15 cellular contexts compared by ENCODE assay signal in the genomic region with DNA sequence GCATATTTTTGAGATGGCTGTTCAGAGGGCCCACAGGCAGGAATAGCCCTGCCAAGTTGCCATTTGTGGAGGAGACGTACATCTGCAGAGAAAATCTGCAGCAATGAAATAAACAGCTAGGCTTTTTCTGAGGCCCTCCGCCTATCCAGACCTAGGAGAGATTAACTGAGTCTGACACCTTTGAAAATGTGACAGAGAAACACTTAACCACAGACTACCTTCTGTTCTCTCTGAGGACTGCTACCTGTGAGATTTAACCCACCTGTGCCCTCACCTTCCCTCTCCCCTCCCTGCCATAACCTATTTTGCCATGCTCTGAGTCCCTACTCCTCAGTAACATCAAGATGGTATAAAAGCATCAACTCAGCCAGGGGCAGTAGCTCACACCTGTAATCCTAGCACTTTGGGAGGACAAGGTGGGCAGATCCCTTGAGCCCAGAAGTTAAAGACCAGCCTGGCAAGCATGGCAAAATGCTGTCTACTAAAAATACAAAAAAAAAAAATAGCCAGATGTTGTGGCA.
"Had no signal": no experiment of that assay in that cellular context is flagged by ENCODE, and none has a peak within 500 bp of the region (broad histone marks: within the 10 kb centered on the region; RNA-seq: fewer than 3 reads in every experiment).

No MANE protein-coding gene starts in this region.

- H3K27me3 ChIP-seq: colonic mucosa, ovary, testis, uterus had no signal

- H3K4me1 ChIP-seq: colonic mucosa, uterus had no signal

- H3K9me3 Mint-ChIP-seq: nephron; stimulated activated naive CD8-positive, alpha-beta T cell treated with anti-CD3 and anti-CD28 coated beads, Interleukin-15, Interleukin-2, amounts not matched to agents 100 ng/mL and 50 ng/mL, for 24 hours had no signal

- H3K4me3 Mint-ChIP-seq: nephron; stimulated activated naive CD8-positive, alpha-beta T cell treated with anti-CD3 and anti-CD28 coated beads, Interleukin-15, Interleukin-2, amounts not matched to agents 100 ng/mL and 50 ng/mL, for 24 hours had no signal

- H3K4me3 ChIP-seq: colonic mucosa, gastrocnemius medialis, ovary, testis, uterus had no signal

- H3K27me3 Mint-ChIP-seq: stimulated activated naive CD8-positive, alpha-beta T cell treated with anti-CD3 and anti-CD28 coated beads, Interleukin-15, Interleukin-2, amounts not matched to agents 100 ng/mL and 50 ng/mL, for 24 hours had no signal

- FAIRE-seq: astrocyte had no signal

- H3K27ac ChIP-seq: colonic mucosa, gastrocnemius medialis, ovary, testis, uterus had no signal

- DNase-seq: activated gamma-delta T cell; activated T-cell treated with anti-CD3 and anti-CD28 coated beads, Interleukin-2, amount 50 U/mL, for 1 hour; colonic mucosa; gastrocnemius medialis; islet precursor cell; mammary epithelial cell; stimulated activated CD4-positive, alpha-beta T cell treated with anti-CD3 and anti-CD28 coated beads, Interleukin-2, amount 100 ng/mL, for 48 hours; stimulated activated CD8-positive, alpha-beta memory T cell treated with anti-CD3 and anti-CD28 coated beads, Interleukin-4, amount 100 ng/mL, for 48 hours; testis; uterus had no signal

- H3K36me3 ChIP-seq: colonic mucosa, gastrocnemius medialis, ovary, uterus had no signal

- ATAC-seq: gastrocnemius medialis, left lobe of liver had no signal

- H3K27ac Mint-ChIP-seq: stimulated activated naive CD8-positive, alpha-beta T cell treated with anti-CD3 and anti-CD28 coated beads, Interleukin-15, Interleukin-2, amounts not matched to agents 100 ng/mL and 50 ng/mL, for 24 hours had no signal

- H3K9me3 ChIP-seq: colonic mucosa, gastrocnemius medialis, ovary, testis, uterus had no signal
